In genomic region chr1:26837665-26838064, GRCh38 we compare ENCODE assay signal across 8 cellular contexts. TPM values are rescaled to one million over a fixed set of nuclear protein-coding genes. Genes with fewer than 3 reads are reported as not detected.
A peak's percentile ranks its signal among the peaks of the same experiment; 100 is the strongest.
DNase-seq lines count a peak whose midpoint lies in the region; ATAC-seq and TF ChIP-seq lines count a peak whose summit lies in the region.
"Not testable (repeated sequence)": the region's sequence is repeated elsewhere in the genome, so short reads cannot be mapped to it uniquely, and the experiment has no call there.
"Had no signal": no experiment of that assay in that cellular context is flagged by ENCODE, and none has a peak within 500 bp of the region (broad histone marks: within the 10 kb centered on the region; RNA-seq: fewer than 3 reads in every experiment).

No MANE protein-coding gene starts in this region.

- peaks cover 43% of the 10 kb centered on the region for H3F3A ChIP-seq in MM.1S (ENCODE audit: insufficient read depth, low read length)

- not testable (repeated sequence) for H3K9ac ChIP-seq in MM.1S (ENCODE audit: low read length)

- not testable (repeated sequence) for TF ChIP-seq CTCF in MM.1S (IDR thresholded peaks at IDR 0.05; ENCODE audit: low read length)

- not testable (repeated sequence) for H3K9me3 Mint-ChIP-seq in CD8-positive, alpha-beta memory T cell; T-helper 2 cell treated with Interferon-gamma antibody and Interleukin-4, amounts not matched to agents 5 μg/mL and 100 μg/mL, for 36 hours; activated CD8-positive, alpha-beta memory T cell treated with anti-CD3 and anti-CD28 coated beads, Interleukin-2, amount 10 ng/mL, durations not matched to agents 7 days and 5 days (ENCODE audit: low read depth); activated T-helper 17 cell treated with anti-CD3 and anti-CD28 coated beads, Interleukin-2, amount 50 U/mL, for 72 hours; effector memory CD8-positive, alpha-beta T cell; natural killer cell treated with Interleukin-12 subunit alpha and Interleukin-12 subunit beta and Interleukin-15 and Interleukin-18, amount 100 ng/mL, for 72 hours

- not testable (repeated sequence) for H3K27ac ChIP-seq in CD8-positive, alpha-beta memory T cell (ENCODE audit: low read depth, low read length)
- peak overlapping the region; percentile 96; the same call in 1 of the 2 replicates for H3K27ac ChIP-seq in MM.1S (ENCODE audit: low read length)

- not testable (repeated sequence) for H3K4me2 ChIP-seq in MM.1S (ENCODE audit: low read depth, low read length)

- H3K79me2 ChIP-seq in MM.1S (ENCODE audit: low read length) = peaks cover 62% of the 10 kb centered on the region

- ATAC-seq in activated CD8-positive, alpha-beta memory T cell treated with anti-CD3 and anti-CD28 coated beads, Interleukin-2, amount 10 ng/mL, durations not matched to agents 7 days and 5 days; activated T-helper 17 cell treated with anti-CD3 and anti-CD28 coated beads, Interleukin-2, amount 50 U/mL, for 72 hours (replicated peaks); effector memory CD8-positive, alpha-beta T cell (replicated peaks); natural killer cell treated with Interleukin-12 subunit alpha and Interleukin-12 subunit beta and Interleukin-15 and Interleukin-18, amount 100 ng/mL, for 72 hours: not testable (repeated sequence)

- DNase-seq in CD8-positive, alpha-beta memory T cell; MM.1S; T-helper 2 cell treated with Interferon-gamma antibody and Interleukin-4, amounts not matched to agents 5 μg/mL and 100 μg/mL, for 36 hours (ENCODE audit: low spot score); activated CD8-positive, alpha-beta memory T cell treated with anti-CD3 and anti-CD28 coated beads, Interleukin-2, amount 10 ng/mL, durations not matched to agents 7 days and 5 days; effector memory CD8-positive, alpha-beta T cell; natural killer cell treated with Interleukin-12 subunit alpha and Interleukin-12 subunit beta and Interleukin-15 and Interleukin-18, amount 100 ng/mL, for 72 hours (ENCODE audit: low spot score): not testable (repeated sequence)

- H3K27me3 Mint-ChIP-seq in CD8-positive, alpha-beta memory T cell; T-helper 2 cell treated with Interferon-gamma antibody and Interleukin-4, amounts not matched to agents 5 μg/mL and 100 μg/mL, for 36 hours (ENCODE audit: low read depth); activated CD8-positive, alpha-beta memory T cell treated with anti-CD3 and anti-CD28 coated beads, Interleukin-2, amount 10 ng/mL, durations not matched to agents 7 days and 5 days; activated T-helper 17 cell treated with anti-CD3 and anti-CD28 coated beads, Interleukin-2, amount 50 U/mL, for 72 hours; effector memory CD8-positive, alpha-beta T cell; natural killer cell treated with Interleukin-12 subunit alpha and Interleukin-12 subunit beta and Interleukin-15 and Interleukin-18, amount 100 ng/mL, for 72 hours: not testable (repeated sequence)

- H3K9me2 ChIP-seq in MM.1S (replicated peaks; ENCODE audit: insufficient read depth, low read length) = not testable (repeated sequence)

- not testable (repeated sequence) for H3K9me3 ChIP-seq in CD8-positive, alpha-beta memory T cell (ENCODE audit: low read length); MM.1S (replicated peaks; ENCODE audit: insufficient read depth, low read length)

- H3K27me3 ChIP-seq in CD8-positive, alpha-beta memory T cell (ENCODE audit: insufficient read depth, low read length, poor library complexity, severe bottlenecking); MM.1S (replicated peaks; ENCODE audit: insufficient read depth, low read length): not testable (repeated sequence)

- CTCF ChIA-PET in CD8-positive, alpha-beta memory T cell (lab: Charles Lee) = interaction anchor here (0.9 to 3.0 kb wide), 2 partner anchors 17 to 27 kb away, joined by 3 to 13 read pairs; no protein-coding TSS in a partner anchor
- CTCF ChIA-PET in activated CD8-positive, alpha-beta memory T cell treated with anti-CD3 and anti-CD28 coated beads, Interleukin-2, amount 10 ng/mL, durations not matched to agents 7 days and 5 days (lab: Charles Lee) = interaction anchor here (0.6 to 2.3 kb wide), 7 partner anchors 11 to 49 kb away, joined by 3 to 9 read pairs (median 4); no protein-coding TSS in a partner anchor

- H3K36me3 Mint-ChIP-seq in CD8-positive, alpha-beta memory T cell = peaks cover 0 to 78% (median 9%) of the 10 kb centered on the region in 3 donors
- H3K36me3 Mint-ChIP-seq in T-helper 2 cell treated with Interferon-gamma antibody and Interleukin-4, amounts not matched to agents 5 μg/mL and 100 μg/mL, for 36 hours (ENCODE audit: low read depth) = peaks cover 56% of the 10 kb centered on the region
- peaks cover 54% of the 10 kb centered on the region for H3K36me3 Mint-ChIP-seq in activated CD8-positive, alpha-beta memory T cell treated with anti-CD3 and anti-CD28 coated beads, Interleukin-2, amount 10 ng/mL, durations not matched to agents 7 days and 5 days
- H3K36me3 Mint-ChIP-seq in activated T-helper 17 cell treated with anti-CD3 and anti-CD28 coated beads, Interleukin-2, amount 50 U/mL, for 72 hours (ENCODE audit: low read depth) = peaks cover 99% of the 10 kb centered on the region
- peaks cover 71% of the 10 kb centered on the region for H3K36me3 Mint-ChIP-seq in effector memory CD8-positive, alpha-beta T cell (ENCODE audit: insufficient read depth)
- H3K36me3 Mint-ChIP-seq in natural killer cell treated with Interleukin-12 subunit alpha and Interleukin-12 subunit beta and Interleukin-15 and Interleukin-18, amount 100 ng/mL, for 72 hours = peaks cover 21% of the 10 kb centered on the region

- H3K4me1 Mint-ChIP-seq in CD8-positive, alpha-beta memory T cell = peaks cover 38 to 49% (median 44%) of the 10 kb centered on the region in 3 donors
- H3K4me1 Mint-ChIP-seq in T-helper 2 cell treated with Interferon-gamma antibody and Interleukin-4, amounts not matched to agents 5 μg/mL and 100 μg/mL, for 36 hours (ENCODE audit: low read depth) = peaks cover 23% of the 10 kb centered on the region
- H3K4me1 Mint-ChIP-seq in activated CD8-positive, alpha-beta memory T cell treated with anti-CD3 and anti-CD28 coated beads, Interleukin-2, amount 10 ng/mL, durations not matched to agents 7 days and 5 days = peaks cover 49% of the 10 kb centered on the region
- H3K4me1 Mint-ChIP-seq in activated T-helper 17 cell treated with anti-CD3 and anti-CD28 coated beads, Interleukin-2, amount 50 U/mL, for 72 hours = peaks cover 46% of the 10 kb centered on the region
- H3K4me1 Mint-ChIP-seq in effector memory CD8-positive, alpha-beta T cell (ENCODE audit: low read depth in 2 of 2) = peaks cover 39 to 47% of the 10 kb centered on the region in 2 donors
- H3K4me1 Mint-ChIP-seq in natural killer cell treated with Interleukin-12 subunit alpha and Interleukin-12 subunit beta and Interleukin-15 and Interleukin-18, amount 100 ng/mL, for 72 hours (ENCODE audit: low read depth in 2 of 2) = peaks cover 35 to 42% of the 10 kb centered on the region in 2 donors

- H2AFZ ChIP-seq in MM.1S (ENCODE audit: low read length) = not testable (repeated sequence)

- peak overlapping the region in 6 of 8 donors; percentile 46 to 94 (median 84) for H3K27ac Mint-ChIP-seq in CD8-positive, alpha-beta memory T cell
- peak overlapping the region; percentile 61 for H3K27ac Mint-ChIP-seq in T-helper 2 cell treated with Interferon-gamma antibody and Interleukin-4, amounts not matched to agents 5 μg/mL and 100 μg/mL, for 36 hours
- H3K27ac Mint-ChIP-seq in activated CD8-positive, alpha-beta memory T cell treated with anti-CD3 and anti-CD28 coated beads, Interleukin-2, amount 10 ng/mL, durations not matched to agents 7 days and 5 days = peak overlapping the region; percentile 36
- peak overlapping the region; percentile 85 for H3K27ac Mint-ChIP-seq in activated T-helper 17 cell treated with anti-CD3 and anti-CD28 coated beads, Interleukin-2, amount 50 U/mL, for 72 hours
- H3K27ac Mint-ChIP-seq in effector memory CD8-positive, alpha-beta T cell = peak overlapping the region; percentile 91 to 94
- peak overlapping the region; percentile 82 to 92 for H3K27ac Mint-ChIP-seq in natural killer cell treated with Interleukin-12 subunit alpha and Interleukin-12 subunit beta and Interleukin-15 and Interleukin-18, amount 100 ng/mL, for 72 hours

- not testable (repeated sequence) for H4K20me1 ChIP-seq in MM.1S (ENCODE audit: insufficient read depth, low read length)

- H3K4me3 Mint-ChIP-seq in CD8-positive, alpha-beta memory T cell; T-helper 2 cell treated with Interferon-gamma antibody and Interleukin-4, amounts not matched to agents 5 μg/mL and 100 μg/mL, for 36 hours; activated CD8-positive, alpha-beta memory T cell treated with anti-CD3 and anti-CD28 coated beads, Interleukin-2, amount 10 ng/mL, durations not matched to agents 7 days and 5 days; effector memory CD8-positive, alpha-beta T cell: not testable (repeated sequence)
- peak overlapping the region; percentile 71 for H3K4me3 Mint-ChIP-seq in activated T-helper 17 cell treated with anti-CD3 and anti-CD28 coated beads, Interleukin-2, amount 50 U/mL, for 72 hours
- H3K4me3 Mint-ChIP-seq in natural killer cell treated with Interleukin-12 subunit alpha and Interleukin-12 subunit beta and Interleukin-15 and Interleukin-18, amount 100 ng/mL, for 72 hours = peak overlapping the region; percentile 23

- POLR2A ChIA-PET in CD8-positive, alpha-beta memory T cell (lab: Charles Lee) = interaction anchor here (0.6 to 0.7 kb wide), 2 partner anchors 29 to 37 kb away, joined by 4 read pairs; no protein-coding TSS in a partner anchor

- H3K36me3 ChIP-seq in CD8-positive, alpha-beta memory T cell (ENCODE audit: insufficient read depth, low read length) = peaks cover 18% of the 10 kb centered on the region
- H3K36me3 ChIP-seq in MM.1S (replicated peaks; ENCODE audit: insufficient read depth, low read length) = not testable (repeated sequence)

- H3K4me3 ChIP-seq in CD8-positive, alpha-beta memory T cell (ENCODE audit: low read length); MM.1S (ENCODE audit: low read length): not testable (repeated sequence)

- peaks cover 36% of the 10 kb centered on the region for H3K4me1 ChIP-seq in CD8-positive, alpha-beta memory T cell (ENCODE audit: insufficient read depth, low read length)
- H3K4me1 ChIP-seq in MM.1S (ENCODE audit: low read length) = peaks cover 48% of the 10 kb centered on the region

RNA-seq across cellular contexts. Expression of gene ZDHHC18, which starts 11.2 kb away (rescaled TPM):
- 10 to 100 TPM; 61.5 to 66.0 TPM for total RNA-seq in CD8-positive, alpha-beta memory T cell
- polyA plus RNA-seq in CD8-positive, alpha-beta memory T cell = 21.7 TPM
- 10 to 100 TPM; 53.1 to 54.9 TPM for total RNA-seq in activated CD8-positive, alpha-beta memory T cell treated with anti-CD3 and anti-CD28 coated beads, Interleukin-2, amount 10 ng/mL, durations not matched to agents 7 days and 5 days
- 10 to 100 TPM; 84.3 to 86.1 TPM for total RNA-seq in activated T-helper 17 cell treated with anti-CD3 and anti-CD28 coated beads, Interleukin-2, amount 50 U/mL, for 72 hours
- 100 to 1,000 TPM in 1 of 2 donors, 10 to 100 TPM in 1; 87.2 to 106 TPM for total RNA-seq in natural killer cell treated with Interleukin-12 subunit alpha and Interleukin-12 subunit beta and Interleukin-15 and Interleukin-18, amount 100 ng/mL, for 72 hours

RNA-seq across cellular contexts. Expression of gene SFN, which starts 25.3 kb away (rescaled TPM):
- total RNA-seq in CD8-positive, alpha-beta memory T cell = under 1 TPM in 1 of 2 experiments, not detected in 1; 0.37 TPM
- not detected for polyA plus RNA-seq in CD8-positive, alpha-beta memory T cell
- under 1 TPM in 1 of 2 experiments, not detected in 1; 0.73 TPM for total RNA-seq in activated CD8-positive, alpha-beta memory T cell treated with anti-CD3 and anti-CD28 coated beads, Interleukin-2, amount 10 ng/mL, durations not matched to agents 7 days and 5 days
- 1 to 10 TPM; 4.3 to 4.7 TPM for total RNA-seq in activated T-helper 17 cell treated with anti-CD3 and anti-CD28 coated beads, Interleukin-2, amount 50 U/mL, for 72 hours
- total RNA-seq in natural killer cell treated with Interleukin-12 subunit alpha and Interleukin-12 subunit beta and Interleukin-15 and Interleukin-18, amount 100 ng/mL, for 72 hours = under 1 TPM; 0.50 to 0.56 TPM
- polyA plus RNA-seq: CD14-positive monocyte had no signal

RNA-seq across cellular contexts. Expression of gene PIGV, which starts 49.9 kb away (rescaled TPM):
- 10 to 100 TPM; 23.6 to 24.9 TPM for total RNA-seq in CD8-positive, alpha-beta memory T cell
- 19.1 TPM for polyA plus RNA-seq in CD8-positive, alpha-beta memory T cell
- total RNA-seq in activated CD8-positive, alpha-beta memory T cell treated with anti-CD3 and anti-CD28 coated beads, Interleukin-2, amount 10 ng/mL, durations not matched to agents 7 days and 5 days = 1 to 10 TPM; 8.6 to 9.7 TPM
- 10 to 100 TPM; 14.0 to 18.1 TPM for total RNA-seq in activated T-helper 17 cell treated with anti-CD3 and anti-CD28 coated beads, Interleukin-2, amount 50 U/mL, for 72 hours
- 10 to 100 TPM; 44.3 to 60.2 TPM for total RNA-seq in natural killer cell treated with Interleukin-12 subunit alpha and Interleukin-12 subunit beta and Interleukin-15 and Interleukin-18, amount 100 ng/mL, for 72 hours

RNA-seq across cellular contexts. Expression of gene GPN2, which starts 52.4 kb away (rescaled TPM):
- 10 to 100 TPM; 60.2 to 69.9 TPM for total RNA-seq in CD8-positive, alpha-beta memory T cell
- polyA plus RNA-seq in CD8-positive, alpha-beta memory T cell = 18.8 TPM
- 10 to 100 TPM; 32.9 to 41.1 TPM for total RNA-seq in activated CD8-positive, alpha-beta memory T cell treated with anti-CD3 and anti-CD28 coated beads, Interleukin-2, amount 10 ng/mL, durations not matched to agents 7 days and 5 days
- total RNA-seq in activated T-helper 17 cell treated with anti-CD3 and anti-CD28 coated beads, Interleukin-2, amount 50 U/mL, for 72 hours = 10 to 100 TPM; 44.8 to 61.4 TPM
- total RNA-seq in natural killer cell treated with Interleukin-12 subunit alpha and Interleukin-12 subunit beta and Interleukin-15 and Interleukin-18, amount 100 ng/mL, for 72 hours = 10 to 100 TPM; 52.6 to 58.0 TPM

Comparison
In these comparisons a context has a peak if more than half of its experiments do, and no peak if none do; other contexts are left out.
1. H3K27ac Mint-ChIP-seq: peak in every context shown above with its lines; median percentile 92 in effector memory CD8-positive, alpha-beta T cell; 87 in natural killer cell treated with Interleukin-12 subunit alpha and Interleukin-12 subunit beta and Interleukin-15 and Interleukin-18, amount 100 ng/mL, for 72 hours; 85 in activated T-helper 17 cell treated with anti-CD3 and anti-CD28 coated beads, Interleukin-2, amount 50 U/mL, for 72 hours; 84 in CD8-positive, alpha-beta memory T cell; 61 in T-helper 2 cell treated with Interferon-gamma antibody and Interleukin-4, amounts not matched to agents 5 μg/mL and 100 μg/mL, for 36 hours; 36 in activated CD8-positive, alpha-beta memory T cell treated with anti-CD3 and anti-CD28 coated beads, Interleukin-2, amount 10 ng/mL, durations not matched to agents 7 days and 5 days.